ENCODE assay signal across 20 cellular contexts in the genomic region with DNA sequence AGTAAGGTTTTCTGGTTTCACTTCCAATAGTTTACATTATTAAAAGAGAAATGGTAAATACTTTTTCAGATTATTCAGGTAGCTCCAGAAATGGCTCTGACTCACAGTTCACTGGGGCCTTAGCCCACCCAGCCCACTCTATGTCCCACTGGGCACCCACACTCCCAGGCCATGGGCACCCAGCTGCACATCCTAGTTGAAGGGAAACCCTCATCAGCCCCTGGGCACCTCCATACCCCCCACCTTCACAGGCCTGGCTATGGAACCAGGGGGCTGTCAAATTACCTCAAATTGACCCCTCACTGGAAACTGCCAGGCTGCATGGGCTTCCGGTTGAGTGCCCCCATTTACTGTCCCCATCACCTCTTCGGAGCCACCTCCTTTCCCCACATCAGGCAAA. TPM values are rescaled to one million over a fixed set of nuclear protein-coding genes. Genes with fewer than 3 reads are reported as not detected.
DNase-seq lines count a peak whose midpoint lies in the region; ATAC-seq and TF ChIP-seq lines count a peak whose summit lies in the region.
"Had no signal": no experiment of that assay in that cellular context is flagged by ENCODE, and none has a peak within 500 bp of the region (broad histone marks: within the 10 kb centered on the region; RNA-seq: fewer than 3 reads in every experiment).

No MANE protein-coding gene starts in this region.

- no peaks in the 10 kb centered on the region for H3K9me2 ChIP-seq in OCI-LY1 (ENCODE audit: low read depth, low read length)

- H3K4me3 ChIP-seq in OCI-LY1 (ENCODE audit: low read depth, low read length, poor library complexity, severe bottlenecking) = no peak overlapping the region
- H3K4me3 ChIP-seq in RWPE2 (ENCODE audit: severe bottlenecking) = no peak overlapping the region
- no peak overlapping the region for H3K4me3 ChIP-seq in osteoblast (ENCODE audit: insufficient read depth, low read length)
- H3K4me3 ChIP-seq in Caco-2 (ENCODE audit: low read depth, low read length) = no peak overlapping the region
- H3K4me3 ChIP-seq: BLaER1 had no signal

- no TSS peak for BruUV-seq in Caco-2 (replicated peaks; lab: Mats Ljungman, UMichigan)

- no peaks in the 10 kb centered on the region for H3K27me3 ChIP-seq in OCI-LY1 (ENCODE audit: insufficient read depth, low read length)
- H3K27me3 ChIP-seq in RWPE2 (ENCODE audit: insufficient read depth, poor library complexity, severe bottlenecking) = no peaks in the 10 kb centered on the region
- no peaks in the 10 kb centered on the region for H3K27me3 ChIP-seq in osteoblast (ENCODE audit: insufficient read depth, low read length)
- H3K27me3 ChIP-seq in Caco-2 (replicated peaks; ENCODE audit: control insufficient read depth, insufficient read depth, low read length) = no peaks in the 10 kb centered on the region
- H3K27me3 ChIP-seq: BE2C had no signal

- H3K4me3 Mint-ChIP-seq in type B pancreatic cell = no peak overlapping the region
- no peak overlapping the region for H3K4me3 Mint-ChIP-seq in Caco-2 (ENCODE audit: unreplicated experiment)
- H3K4me3 Mint-ChIP-seq: CD14-positive monocyte; CD4-positive, alpha-beta memory T cell; CD4-positive, CD25-positive, alpha-beta regulatory T cell; CD8-positive, alpha-beta memory T cell had no signal

- peaks cover 100% of the 10 kb centered on the region for H3K36me3 ChIP-seq in OCI-LY1 (ENCODE audit: insufficient read depth, low read length)
- H3K36me3 ChIP-seq in RWPE2 (ENCODE audit: low read depth) = no peaks in the 10 kb centered on the region
- no peaks in the 10 kb centered on the region for H3K36me3 ChIP-seq in osteoblast (ENCODE audit: insufficient read depth, low read length)
- H3K36me3 ChIP-seq in Caco-2 (ENCODE audit: control insufficient read depth, insufficient read depth, low read length) = peaks cover 4% of the 10 kb centered on the region; the same call in 1 of the 2 replicates
- H3K36me3 ChIP-seq: BE2C, BLaER1 had no signal

- H3K4me1 ChIP-seq in OCI-LY1 (ENCODE audit: insufficient read depth, low read length, severe bottlenecking) = peaks cover 24% of the 10 kb centered on the region
- H3K4me1 ChIP-seq in RWPE2 (ENCODE audit: insufficient read depth, poor library complexity, severe bottlenecking) = peaks cover 12% of the 10 kb centered on the region
- no peaks in the 10 kb centered on the region for H3K4me1 ChIP-seq in osteoblast (ENCODE audit: insufficient read depth, low read length)
- H3K4me1 ChIP-seq in Caco-2 = peaks cover 24% of the 10 kb centered on the region
- H3K4me1 ChIP-seq: BE2C had no signal

- H3K79me2 ChIP-seq in OCI-LY1 (ENCODE audit: insufficient read depth, low read length) (peaks cover 17% of the 10 kb centered on the region; the same call in 1 of the 2 replicates), osteoblast (ENCODE audit: insufficient read depth, low read length) (no peaks in the 10 kb centered on the region)

- H3F3A ChIP-seq in OCI-LY1 (ENCODE audit: insufficient read depth, low read length) = 0 out of 2 replicates have a peak, but pooled peaks cover 3% of the 10 kb centered on the region

- H3K27ac ChIP-seq in OCI-LY1 (ENCODE audit: low read depth, low read length, poor library complexity, severe bottlenecking) = peak overlapping the region; percentile 61
- H3K27ac ChIP-seq in RWPE2 (ENCODE audit: poor library complexity, severe bottlenecking) = no peak overlapping the region
- no peak overlapping the region for H3K27ac ChIP-seq in osteoblast (ENCODE audit: low read depth, low read length)
- H3K27ac ChIP-seq: BLaER1 had no signal

- intact Hi-C loops in Caco-2 (cut with micrococcal nuclease; ENCODE audit: unreplicated experiment) = no loop called here

- no peak overlapping the region for H3K9ac ChIP-seq in OCI-LY1 (ENCODE audit: low read length)
- H3K9ac ChIP-seq: BLaER1 had no signal

- no peak overlapping the region for H3K4me2 ChIP-seq in OCI-LY1 (ENCODE audit: low read length)
- no peak overlapping the region for H3K4me2 ChIP-seq in osteoblast (ENCODE audit: insufficient read depth, low read length)

- H3K9me3 Mint-ChIP-seq in type B pancreatic cell (no peaks in the 10 kb centered on the region), Caco-2 (ENCODE audit: unreplicated experiment) (no peaks in the 10 kb centered on the region)
- H3K9me3 Mint-ChIP-seq: CD4-positive, CD25-positive, alpha-beta regulatory T cell had no signal

- H2AFZ ChIP-seq in OCI-LY1 (ENCODE audit: low read length) = no peak overlapping the region
- no peak overlapping the region for H2AFZ ChIP-seq in osteoblast (ENCODE audit: low read length)

- TF ChIP-seq CTCF in OCI-LY1 (IDR thresholded peaks at IDR 0.05; ENCODE audit: low read length) (no peak), RWPE2 (IDR thresholded peaks at IDR 0.05; ENCODE audit: poor library complexity, severe bottlenecking) (no peak), osteoblast (IDR thresholded peaks at IDR 0.05; ENCODE audit: extremely low read depth, low read depth, low read length) (no peak), type B pancreatic cell (conservative IDR thresholded peaks at IDR 0.05) (no peak), Caco-2 (IDR thresholded peaks at IDR 0.05; ENCODE audit: insufficient read depth in 1 of 2, low read depth in 1 of 2, low read length in 1 of 2, severe bottlenecking in 1 of 2, unreplicated experiment in 1 of 2) (no peak)

- no peaks in the 10 kb centered on the region for H3K9me3 ChIP-seq in OCI-LY1 (ENCODE audit: low read length)
- H3K9me3 ChIP-seq in RWPE2 (ENCODE audit: severe bottlenecking) = no peaks in the 10 kb centered on the region
- H3K9me3 ChIP-seq in osteoblast (ENCODE audit: low read depth, low read length) = no peaks in the 10 kb centered on the region
- H3K9me3 ChIP-seq in Caco-2 = peaks cover 7% of the 10 kb centered on the region; the same call in 1 of the 2 replicates
- H3K9me3 ChIP-seq: BE2C had no signal

- peak; percentile 66 for DNase-seq in RWPE2 (ENCODE audit: low spot score)
- peak; percentile 69 for DNase-seq in osteoblast (ENCODE audit: insufficient read length, low spot score, missing footprints)
- DNase-seq in type B pancreatic cell (ENCODE audit: extremely low spot score, unreplicated experiment) = no peak
- no peak for DNase-seq in Caco-2
- DNase-seq in pons (ENCODE audit: low spot score) = no peak
- DNase-seq: 8988T; ACHN; BE2C; C1 segment of cervical spinal cord; Calu3; CD4-positive, alpha-beta memory T cell; CD4-positive, CD25-positive, alpha-beta regulatory T cell; CD8-positive, alpha-beta memory T cell; COR-L47; DMS79 treated with DMSO at 0.1 percent for 48 hours; GF-D8 had no signal

- H3K36me3 Mint-ChIP-seq in type B pancreatic cell (peaks cover 4% of the 10 kb centered on the region), Caco-2 (ENCODE audit: insufficient read depth, unreplicated experiment) (peaks cover 59% of the 10 kb centered on the region)
- H3K36me3 Mint-ChIP-seq: CD14-positive monocyte; CD4-positive, alpha-beta memory T cell; CD4-positive, CD25-positive, alpha-beta regulatory T cell; CD8-positive, alpha-beta memory T cell had no signal

- peak overlapping the region; percentile 44 for H3K27ac Mint-ChIP-seq in type B pancreatic cell
- H3K27ac Mint-ChIP-seq in Caco-2 (ENCODE audit: unreplicated experiment) = no peak overlapping the region
- H3K27ac Mint-ChIP-seq: CD14-positive monocyte; CD4-positive, CD25-positive, alpha-beta regulatory T cell; CD8-positive, alpha-beta memory T cell had no signal

- H4K20me1 ChIP-seq in OCI-LY1 (ENCODE audit: insufficient read depth, low read length) (no peaks in the 10 kb centered on the region), osteoblast (ENCODE audit: insufficient read depth, low read length) (no peaks in the 10 kb centered on the region)
- H4K20me1 ChIP-seq: BLaER1 had no signal

- ATAC-seq in RWPE2 (ENCODE audit: low read depth) = no peak
- ATAC-seq in HG02759 (IDR thresholded peaks at IDR 0.05; ENCODE audit: unreplicated experiment) = no peak

- POLR2A ChIA-PET in Caco-2 (lab: Charles Lee) = no interaction called here

- CTCF ChIA-PET in Caco-2 (lab: Charles Lee) = no interaction called here

- H3K27me3 Mint-ChIP-seq in type B pancreatic cell = no peaks in the 10 kb centered on the region
- no peaks in the 10 kb centered on the region for H3K27me3 Mint-ChIP-seq in Caco-2 (ENCODE audit: insufficient read depth, unreplicated experiment)

- peaks cover 28% of the 10 kb centered on the region for H3K4me1 Mint-ChIP-seq in type B pancreatic cell (ENCODE audit: unreplicated experiment)
- peaks cover 11% of the 10 kb centered on the region for H3K4me1 Mint-ChIP-seq in Caco-2 (ENCODE audit: low read depth, unreplicated experiment)
- H3K4me1 Mint-ChIP-seq: CD14-positive monocyte; CD4-positive, CD25-positive, alpha-beta regulatory T cell; CD8-positive, alpha-beta memory T cell had no signal

RNA-seq across cellular contexts. Expression of gene BMP7, which starts 51.5 kb away (rescaled TPM):
- not detected in 2 replicates for total RNA-seq in osteoblast
- 115 and 287 TPM in 2 replicates for total RNA-seq in type B pancreatic cell (ENCODE audit: low replicate concordance)
- 266 and 317 TPM in 2 replicates for total RNA-seq in Caco-2 (2022)
- total RNA-seq: Calu3; CD4-positive, alpha-beta memory T cell; CD4-positive, CD25-positive, alpha-beta regulatory T cell; CD8-positive, alpha-beta memory T cell had no signal

Comparison
In these comparisons a context has a peak if more than half of its experiments do, and no peak if none do; other contexts are left out.
1. DNase-seq: peak in RWPE2 (single experiment) and osteoblast (single experiment); none in type B pancreatic cell (single experiment), Caco-2 (0 of 2) and pons (single experiment).
2. RNA of gene BMP7, which starts 51.5 kb away (total RNA-seq): 266 to 317 TPM in Caco-2 and 115 to 287 TPM in type B pancreatic cell; not detected in osteoblast; every median in the first group is over 100 times any median in the second.